25 cellular contexts compared by ENCODE assay signal in genomic region chr12:20132818-20133217, GRCh38.
"Had no signal": no experiment of that assay in that cellular context is flagged by ENCODE, and none has a peak within 500 bp of the region (broad histone marks: within the 10 kb centered on the region; RNA-seq: fewer than 3 reads in every experiment).

No MANE protein-coding gene starts in this region.

- H3K36me3 Mint-ChIP-seq: naive thymus-derived CD4-positive, alpha-beta T cell; stimulated activated memory B cell treated with anti-CD40 and anti-IgM and Interleukin-4, amounts not matched to agents 10 μg/mL and 1 μg/mL and 100 μg/mL, for 72 hours; WTC11 had no signal

- H3K9me3 Mint-ChIP-seq: activated CD4-positive, alpha-beta memory T cell treated with anti-CD3 and anti-CD28 coated beads, Interleukin-2, amount 10 ng/mL, durations not matched to agents 7 days and 5 days; activated CD4-positive, alpha-beta T cell treated with anti-CD3 and anti-CD28 coated beads, Interleukin-2, amount 10 ng/mL, durations not matched to agents 7 days and 5 days; dendritic cell treated with granulocyte-macrophage colony-stimulating factor and Interleukin-4, amounts not matched to agents 40 ng/mL and 50 ng/mL, for 4 days; stimulated activated naive CD8-positive, alpha-beta T cell treated with anti-CD3 and anti-CD28 coated beads, Interleukin-15, amount 100 ng/mL, for 72 hours; WTC11 had no signal

- H3K4me3 Mint-ChIP-seq: activated CD4-positive, alpha-beta memory T cell treated with anti-CD3 and anti-CD28 coated beads, Interleukin-2, amount 10 ng/mL, durations not matched to agents 7 days and 5 days; activated CD4-positive, alpha-beta T cell treated with anti-CD3 and anti-CD28 coated beads, Interleukin-2, amount 10 ng/mL, durations not matched to agents 7 days and 5 days; activated T-cell treated with anti-CD3 and anti-CD28 coated beads, Interleukin-2, amount 50 U/mL, for 4 hours; activated T-helper 17 cell treated with anti-CD3 and anti-CD28 coated beads, Interleukin-2, amount 50 U/mL, for 72 hours; central memory CD8-positive, alpha-beta T cell; dendritic cell treated with granulocyte-macrophage colony-stimulating factor and Interleukin-4, amounts not matched to agents 40 ng/mL and 50 ng/mL, for 4 days; naive thymus-derived CD4-positive, alpha-beta T cell; stimulated activated memory B cell treated with anti-CD40 and anti-IgM and Interleukin-4, amounts not matched to agents 10 μg/mL and 1 μg/mL and 100 μg/mL, for 72 hours; stimulated activated naive CD8-positive, alpha-beta T cell treated with anti-CD3 and anti-CD28 coated beads, Interleukin-15, amount 100 ng/mL, for 72 hours; WTC11 had no signal

- H3K4me3 ChIP-seq: right atrium auricular region, smooth muscle cell, upper lobe of left lung had no signal

- H3K27me3 ChIP-seq: right atrium auricular region, upper lobe of left lung had no signal

- H3K27ac Mint-ChIP-seq: activated CD4-positive, alpha-beta memory T cell treated with anti-CD3 and anti-CD28 coated beads, Interleukin-2, amount 10 ng/mL, durations not matched to agents 7 days and 5 days; activated CD4-positive, alpha-beta T cell treated with anti-CD3 and anti-CD28 coated beads, Interleukin-2, amount 10 ng/mL, durations not matched to agents 7 days and 5 days; activated T-helper 17 cell treated with anti-CD3 and anti-CD28 coated beads, Interleukin-2, amount 50 U/mL, for 72 hours; dendritic cell treated with granulocyte-macrophage colony-stimulating factor and Interleukin-4, amounts not matched to agents 40 ng/mL and 50 ng/mL, for 4 days; naive thymus-derived CD4-positive, alpha-beta T cell; stimulated activated memory B cell treated with anti-CD40 and anti-IgM and Interleukin-4, amounts not matched to agents 10 μg/mL and 1 μg/mL and 100 μg/mL, for 72 hours; WTC11 had no signal

- H3K4me1 Mint-ChIP-seq: activated CD4-positive, alpha-beta memory T cell treated with anti-CD3 and anti-CD28 coated beads, Interleukin-2, amount 10 ng/mL, durations not matched to agents 7 days and 5 days; activated CD4-positive, alpha-beta T cell treated with anti-CD3 and anti-CD28 coated beads, Interleukin-2, amount 10 ng/mL, durations not matched to agents 7 days and 5 days; activated T-helper 17 cell treated with anti-CD3 and anti-CD28 coated beads, Interleukin-2, amount 50 U/mL, for 72 hours; central memory CD8-positive, alpha-beta T cell; naive thymus-derived CD4-positive, alpha-beta T cell; stimulated activated memory B cell treated with anti-CD40 and anti-IgM and Interleukin-4, amounts not matched to agents 10 μg/mL and 1 μg/mL and 100 μg/mL, for 72 hours; stimulated activated naive CD8-positive, alpha-beta T cell treated with anti-CD3 and anti-CD28 coated beads, Interleukin-15, amount 100 ng/mL, for 72 hours had no signal

- ATAC-seq: activated T-cell treated with anti-CD3 and anti-CD28 coated beads, Interleukin-2, amount 50 U/mL, for 4 hours; activated T-helper 17 cell treated with anti-CD3 and anti-CD28 coated beads, Interleukin-2, amount 50 U/mL, for 72 hours; naive thymus-derived CD4-positive, alpha-beta T cell; stimulated activated memory B cell treated with anti-CD40 and anti-IgM and Interleukin-4, amounts not matched to agents 10 μg/mL and 1 μg/mL and 100 μg/mL, for 72 hours; stimulated activated naive CD8-positive, alpha-beta T cell treated with anti-CD3 and anti-CD28 coated beads, Interleukin-15, amount 100 ng/mL, for 72 hours; WTC11 had no signal

- H3K27ac ChIP-seq: right atrium auricular region, upper lobe of left lung had no signal

- H3K36me3 ChIP-seq: right atrium auricular region, upper lobe of left lung had no signal

- FAIRE-seq: bronchial epithelial cell had no signal

- H3K4me1 ChIP-seq: right atrium auricular region, upper lobe of left lung had no signal

- H3K9me3 ChIP-seq: right atrium auricular region, upper lobe of left lung had no signal

- H3K4me2 ChIP-seq: smooth muscle cell had no signal

- DNase-seq: activated CD4-positive, alpha-beta memory T cell treated with anti-CD3 and anti-CD28 coated beads, Interleukin-2, amount 10 ng/mL, durations not matched to agents 7 days and 5 days; activated CD4-positive, alpha-beta T cell treated with anti-CD3 and anti-CD28 coated beads for 1 hour; activated CD4-positive, alpha-beta T cell treated with anti-CD3 and anti-CD28 coated beads, Interleukin-2, amount 10 ng/mL, durations not matched to agents 7 days and 5 days; activated gamma-delta T cell treated with Interleukin-2 at 50 U/mL for 16 hours; activated naive CD4-positive, alpha-beta T cell treated with anti-CD3 and anti-CD28 coated beads, Interleukin-2, amount 50 U/mL, for 16 hours; activated T-cell treated with anti-CD3 and anti-CD28 coated beads, Interleukin-2, amount 50 U/mL, for 4 hours; effector CD4-positive, alpha-beta T cell; midbrain; naive thymus-derived CD4-positive, alpha-beta T cell; occipital lobe; stimulated activated CD4-positive, alpha-beta T cell treated with anti-CD3 and anti-CD28 coated beads, Interleukin-1b, Interleukin-23, amount 100 ng/mL, for 48 hours; stimulated activated CD4-positive, alpha-beta T cell treated with anti-CD3 and anti-CD28 coated beads, Interleukin-4, amount 100 ng/mL, for 4 hours; stimulated activated CD8-positive, alpha-beta memory T cell treated with anti-CD3 and anti-CD28 coated beads, Interleukin-4, amount 100 ng/mL, for 48 hours; stimulated activated naive CD8-positive, alpha-beta T cell treated with anti-CD3 and anti-CD28 coated beads, Interleukin-15, amount 100 ng/mL, for 72 hours; substantia nigra; T-helper 2 cell; upper lobe of left lung had no signal

- H3K27me3 Mint-ChIP-seq: activated CD4-positive, alpha-beta memory T cell treated with anti-CD3 and anti-CD28 coated beads, Interleukin-2, amount 10 ng/mL, durations not matched to agents 7 days and 5 days; activated CD4-positive, alpha-beta T cell treated with anti-CD3 and anti-CD28 coated beads, Interleukin-2, amount 10 ng/mL, durations not matched to agents 7 days and 5 days; central memory CD8-positive, alpha-beta T cell; dendritic cell treated with granulocyte-macrophage colony-stimulating factor and Interleukin-4, amounts not matched to agents 40 ng/mL and 50 ng/mL, for 4 days; naive thymus-derived CD4-positive, alpha-beta T cell; stimulated activated memory B cell treated with anti-CD40 and anti-IgM and Interleukin-4, amounts not matched to agents 10 μg/mL and 1 μg/mL and 100 μg/mL, for 72 hours; stimulated activated naive CD8-positive, alpha-beta T cell treated with anti-CD3 and anti-CD28 coated beads, Interleukin-15, amount 100 ng/mL, for 72 hours had no signal
